ENCODE assay signal across 8 cellular contexts in the genomic region with DNA sequence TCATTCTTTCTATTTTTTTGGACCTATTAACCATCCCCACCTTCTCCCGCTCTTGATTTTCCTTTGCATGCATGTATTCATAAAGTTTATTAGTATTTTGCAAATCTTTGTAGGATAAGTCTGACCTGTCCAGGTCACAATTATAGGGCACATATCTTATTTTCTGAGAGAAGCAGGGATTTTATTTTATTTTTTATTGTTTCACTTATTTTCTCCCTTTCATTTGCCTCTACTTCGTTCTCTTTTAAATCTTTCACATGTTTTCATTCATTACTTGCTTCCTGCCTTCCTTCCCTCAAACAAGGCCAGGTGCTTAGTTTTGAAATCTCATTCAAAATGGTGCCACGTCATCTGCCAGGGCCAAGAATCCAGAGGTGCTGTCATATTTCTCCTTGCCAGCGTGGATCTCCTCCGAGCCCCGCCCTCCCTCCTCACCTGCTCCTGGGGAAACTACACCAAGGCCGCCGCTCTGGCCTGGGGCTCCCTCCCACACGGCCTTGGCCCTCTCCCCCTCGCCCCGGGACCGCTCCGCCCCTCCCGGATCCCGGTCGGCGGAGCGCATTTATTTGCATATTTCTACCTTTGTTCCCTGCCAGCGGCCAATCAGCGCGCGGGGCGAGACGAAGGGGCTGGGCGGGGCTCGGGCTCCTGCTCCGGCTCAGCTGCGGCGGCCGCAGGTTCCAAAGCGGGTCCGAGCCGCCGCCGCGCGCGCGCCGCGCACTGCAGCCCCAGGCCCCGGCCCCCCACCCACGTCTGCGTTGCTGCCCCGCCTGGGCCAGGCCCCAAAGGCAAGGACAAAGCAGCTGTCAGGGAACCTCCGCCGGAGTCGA. TPM values are rescaled to one million over a fixed set of nuclear protein-coding genes. Genes with fewer than 3 reads are reported as not detected.
DNase-seq lines count a peak whose midpoint lies in the region; ATAC-seq, FAIRE-seq and TF ChIP-seq lines count a peak whose summit lies in the region.

A gene (plus strand): TSS at position 654 of the 830 bp plus-strand sequence. CDS start 213 bp downstream, outside the sequence.

- H3K9me3 ChIP-seq in K562 (replicated peaks; ENCODE audit: control insufficient read depth, insufficient read depth, low read depth, low read length) (no peaks in the 10 kb centered on the region), aorta (ENCODE audit: control insufficient read depth, low read length) (no peaks in the 10 kb centered on the region)

- TF ChIP-seq POLR2A in K562 (conservative IDR thresholded peaks at IDR 0.05): peak; percentile 51; the same call in 1 of the 2 replicates

- peak within 1 kb of the TSS; percentile 92 for H3K4me2 ChIP-seq in K562 (ENCODE audit: insufficient read depth, low read length)

- TF ChIP-seq EP300 in K562 (IDR thresholded peaks at IDR 0.05; ENCODE audit: low read length): no peak

- TF ChIP-seq RAD21 in K562 (CRISPR knock-in tag; conservative IDR thresholded peaks at IDR 0.05 in 1 of 2, IDR thresholded peaks at IDR 0.05 in 1 of 2): no peak; a peak in 1 of 4 replicates

- peak within 1 kb of the TSS; percentile 63 for H3K27ac ChIP-seq in K562 (ENCODE audit: extremely low read depth, low read depth, low read length)
- H3K27ac ChIP-seq in aorta (ENCODE audit: low read depth in 1 of 2, low read length in 2 of 2): no peak within 1 kb of the TSS

- peak; percentile 71 for ATAC-seq in HG02623 (IDR thresholded peaks at IDR 0.05; ENCODE audit: unreplicated experiment)
- ATAC-seq in K562: peak; percentile 93
- ATAC-seq in aorta (ENCODE audit: low FRiP score): peak; percentile 70

- H3K4me3 ChIP-seq in K562 (peak within 1 kb of the TSS; percentile 72), aorta (ENCODE audit: low read length in 2 of 2) (peak within 1 kb of the TSS; percentile 28 to 70)

- no peaks in the 10 kb centered on the region for H3K27me3 ChIP-seq in K562 (ENCODE audit: control insufficient read depth in 2 of 2, insufficient read depth in 2 of 2, low read length in 2 of 2)
- no peaks in the 10 kb centered on the region for H3K27me3 ChIP-seq in aorta (ENCODE audit: control insufficient read depth in 1 of 2, insufficient read depth in 2 of 2, low read length in 1 of 2)

- H3K4me1 ChIP-seq in K562 (replicated peaks in 1 of 2; ENCODE audit: control insufficient read depth in 2 of 2, insufficient read depth in 2 of 2, low read length in 2 of 2) (peaks cover 9 to 11% of the 10 kb centered on the region in 2 experiments; a peak in 4 of 5 replicates), aorta (ENCODE audit: control insufficient read depth in 1 of 2, insufficient read depth in 2 of 2, low read length in 2 of 2) (no peaks in the 10 kb centered on the region)

- H3K9me1 ChIP-seq in K562 (ENCODE audit: control insufficient read depth, insufficient read depth, low read length): no peaks in the 10 kb centered on the region

- CTCF ChIA-PET in K562 (lab: Yijun Ruan, JAX; ENCODE audit: low intra/inter-chr PET ratio): no interaction called here

- DNase-seq in DMS79 treated with DMSO at 0.1 percent for 48 hours (lab: John Stamatoyannopoulos, UW) (peak; percentile 95), NCI-H1694 (lab: John Stamatoyannopoulos, UW) (peak; percentile 62), T-helper 1 cell (peak in 3 of 5 donors; percentile 11 to 64 (median 13)), K562 (ENCODE audit: extremely low read depth in 1 of 4, low spot score in 3 of 4) (peak; percentile 93 to 96 (median 94)), hippocampal formation (lab: John Stamatoyannopoulos, UW) (peak; percentile 23 to 52), putamen (ENCODE audit: low spot score) (peak; percentile 74), aorta (peak; percentile 68 to 89)

- POLR2A ChIA-PET in K562 (lab: Yijun Ruan, JAX): interaction anchor here (2.2 kb wide), 1 partner anchor 9 kb away, joined by 8 read pairs; no protein-coding TSS in a partner anchor

- peak within 1 kb of the TSS; percentile 54 to 97 for H3K9ac ChIP-seq in K562 (ENCODE audit: insufficient read depth in 1 of 2, low read depth in 2 of 2, low read length in 2 of 2)

- FAIRE-seq in K562 (lab: Jason Lieb, UNC): peak; percentile 77

- H3K79me2 ChIP-seq in K562 (ENCODE audit: control insufficient read depth, insufficient read depth, low read length): peaks cover 39% of the 10 kb centered on the region

- peak within 1 kb of the TSS; percentile 87 for H2AFZ ChIP-seq in K562 (ENCODE audit: low read depth, low read length)

- H4K20me1 ChIP-seq in K562 (replicated peaks; ENCODE audit: control insufficient read depth, insufficient read depth, low read length): no peaks in the 10 kb centered on the region

- no peak for TF ChIP-seq CTCF in K562 (IDR thresholded peaks at IDR 0.05 in 2 of 3, conservative IDR thresholded peaks at IDR 0.05 in 1 of 3; ENCODE audit: insufficient read depth in 2 of 3, low read depth in 1 of 3, low read length in 3 of 3)

- H3K36me3 ChIP-seq in K562 (ENCODE audit: control insufficient read depth, insufficient read depth, low read length) (no peaks in the 10 kb centered on the region; the same call in 2 of the 3 replicates), aorta (ENCODE audit: control insufficient read depth in 1 of 2, insufficient read depth in 2 of 2, low read length in 1 of 2) (no peaks in the 10 kb centered on the region)

- WGBS in K562 (ENCODE audit: insufficient coverage, low coverage, missing lambda C conversion rate): 6% methylated on average over 28 of the region's 48 CpGs
- 4 to 8% methylated on average over 24 to 48 of the region's 48 CpGs for WGBS in aorta, 2 donors

- intact Hi-C loops in K562 (cut with micrococcal nuclease): loop anchor here (5.0 to 10.0 kb wide), 4 partner anchors 49 to 489 kb away; a partner anchor contains a TSS
- intact Hi-C loops in aorta (cut with DNase I): no loop called here

- in situ Hi-C loops in K562 (cut with MboI): no loop called here

- BruUV-seq in K562 (replicated peaks; lab: Mats Ljungman, UMichigan): no TSS peak

TF ChIP-seq in K562, 482 proteins besides CTCF, POLR2A, EP300 and RAD21 (continues in another document):
- TF ChIP-seq HDGF (IDR thresholded peaks at IDR 0.05) (0 out of 2 replicates have a peak, but pooled peaks have one; percentile 26), RB1 (IDR thresholded peaks at IDR 0.05; ENCODE audit: low read depth) (peak; percentile 7; the same call in 1 of the 2 replicates), ATF1 (CRISPR knock-in tag; IDR thresholded peaks at IDR 0.05) (no peak), ATF1 (tag; IDR thresholded peaks at IDR 0.05) (peak; percentile 84), ATF7 (IDR thresholded peaks at IDR 0.05) (peak; percentile 63; the same call in 1 of the 2 replicates), RFX7 (CRISPR knock-in tag; IDR thresholded peaks at IDR 0.05) (no peak), NR2C2 (CRISPR knock-in tag; IDR thresholded peaks at IDR 0.05) (no peak), NR2C2 (tag; IDR thresholded peaks at IDR 0.05) (peak; percentile 33; the same call in 1 of the 2 replicates), MAZ (CRISPR knock-in tag; conservative IDR thresholded peaks at IDR 0.05 in 1 of 2, IDR thresholded peaks at IDR 0.05 in 1 of 2) (peak; percentile 64 to 93; a peak in 3 of 4 replicates), ARID1B (IDR thresholded peaks at IDR 0.05) (peak; percentile 24; the same call in 1 of the 2 replicates), ZNF57 (CRISPR knock-in tag; IDR thresholded peaks at IDR 0.05) (no peak), MEIS2 (IDR thresholded peaks at IDR 0.05; ENCODE audit: partially characterized antibody) (peak; percentile 41), CCNT2 (IDR thresholded peaks at IDR 0.05; ENCODE audit: borderline replicate concordance, extremely low read depth, insufficient read length, low read depth, low read length) (peak; percentile 52), ELF1 (tag; IDR thresholded peaks at IDR 0.05) (no peak)
- TF ChIP-seq, protein P1, sequence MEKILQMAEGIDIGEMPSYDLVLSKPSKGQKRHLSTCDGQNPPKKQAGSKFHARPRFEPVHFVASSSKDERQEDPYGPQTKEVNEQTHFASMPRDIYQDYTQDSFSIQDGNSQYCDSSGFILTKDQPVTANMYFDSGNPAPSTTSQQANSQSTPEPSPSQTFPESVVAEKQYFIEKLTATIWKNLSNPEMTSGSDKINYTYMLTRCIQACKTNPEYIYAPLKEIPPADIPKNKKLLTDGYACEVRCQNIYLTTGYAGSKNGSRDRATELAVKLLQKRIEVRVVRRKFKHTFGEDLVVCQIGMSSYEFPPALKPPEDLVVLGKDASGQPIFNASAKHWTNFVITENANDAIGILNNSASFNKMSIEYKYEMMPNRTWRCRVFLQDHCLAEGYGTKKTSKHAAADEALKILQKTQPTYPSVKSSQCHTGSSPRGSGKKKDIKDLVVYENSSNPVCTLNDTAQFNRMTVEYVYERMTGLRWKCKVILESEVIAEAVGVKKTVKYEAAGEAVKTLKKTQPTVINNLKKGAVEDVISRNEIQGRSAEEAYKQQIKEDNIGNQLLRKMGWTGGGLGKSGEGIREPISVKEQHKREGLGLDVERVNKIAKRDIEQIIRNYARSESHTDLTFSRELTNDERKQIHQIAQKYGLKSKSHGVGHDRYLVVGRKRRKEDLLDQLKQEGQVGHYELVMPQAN (IDR thresholded peaks at IDR 0.05; ENCODE audit: borderline replicate concordance): peak; percentile 42; the same call in 1 of the 2 replicates

RNA-seq across cellular contexts. Expression of the gene that starts here (rescaled TPM):
- 20.7 and 45.9 TPM in 2 replicates for total RNA-seq in K562 (2011; cell fraction: chromatin; rRNA removed; ENCODE audit: low replicate concordance)
- total RNA-seq in K562 (2011; cell fraction: nucleolus; rRNA removed): 26.2 and 28.2 TPM in 2 replicates
- 50.4 and 66.6 TPM in 2 replicates for total RNA-seq in K562 (2011; cell fraction: nucleoplasm; rRNA removed)
- total RNA-seq in K562 (2014; rRNA removed) (12.8 and 16.6 TPM in 2 replicates), K562 (2014; rRNA removed; fragmentation: Illumina TruSeq; extraction: Trizol) (29.2 and 32.5 TPM in 2 replicates), K562 (2015; rRNA removed; fragmentation: Illumina TruSeq; extraction: Trizol) (14.3 and 16.4 TPM in 2 replicates), K562 (2021) (26.8 and 28.9 TPM in 2 replicates), aorta (10 to 100 TPM in 1 of 2 donors, 1 to 10 TPM in 1; 8.5 to 20.9 TPM)
- polyA plus RNA-seq in K562 (2011; rRNA removed) (23.3 and 46.3 TPM in 2 replicates), K562 (2014; fragmentation: Illumina TruSeq; extraction: Trizol) (25.0 and 29.3 TPM in 2 replicates), K562 (2014; fragmentation: Nextera tagmentation; extraction: Ambion mirVana) (1 to 10 TPM; 7.8 to 9.8 TPM), K562 (2014; rRNA removed) (20.0 and 23.9 TPM in 2 replicates), aorta (1 to 10 TPM; 1.5 to 7.9 TPM)
- 14.2 and 22.5 TPM in 2 replicates for polyA plus RNA-seq in K562 (2011; cell fraction: cytosol; rRNA removed)
- 8.5 and 10.1 TPM in 2 replicates for polyA plus RNA-seq in K562 (2011; cell fraction: nucleus; rRNA removed)
- polyA plus RNA-seq in K562 (2012): 17.7 and 21.3 TPM in 2 replicates
- 12.9 and 21.0 TPM in 2 replicates for polyA minus RNA-seq in K562 (2011; rRNA and poly(A)+ RNA removed)
- polyA minus RNA-seq in K562 (2011; cell fraction: cytosol; rRNA and poly(A)+ RNA removed): 8.0 and 14.1 TPM in 2 replicates
- 3.5 and 5.3 TPM in 2 replicates for polyA minus RNA-seq in K562 (2011; cell fraction: nucleus; rRNA and poly(A)+ RNA removed)

Comparison
In these comparisons a context has a peak if more than half of its experiments do, and no peak if none do; other contexts are left out.
1. DNase-seq: peak in every context shown above with its lines; median percentile 95 in DMS79 treated with DMSO at 0.1 percent for 48 hours; 94 in K562; 78 in aorta; 74 in putamen; 62 in NCI-H1694; 38 in hippocampal formation; 13 in T-helper 1 cell.